8 cellular contexts compared by ENCODE assay signal in the genomic region with DNA sequence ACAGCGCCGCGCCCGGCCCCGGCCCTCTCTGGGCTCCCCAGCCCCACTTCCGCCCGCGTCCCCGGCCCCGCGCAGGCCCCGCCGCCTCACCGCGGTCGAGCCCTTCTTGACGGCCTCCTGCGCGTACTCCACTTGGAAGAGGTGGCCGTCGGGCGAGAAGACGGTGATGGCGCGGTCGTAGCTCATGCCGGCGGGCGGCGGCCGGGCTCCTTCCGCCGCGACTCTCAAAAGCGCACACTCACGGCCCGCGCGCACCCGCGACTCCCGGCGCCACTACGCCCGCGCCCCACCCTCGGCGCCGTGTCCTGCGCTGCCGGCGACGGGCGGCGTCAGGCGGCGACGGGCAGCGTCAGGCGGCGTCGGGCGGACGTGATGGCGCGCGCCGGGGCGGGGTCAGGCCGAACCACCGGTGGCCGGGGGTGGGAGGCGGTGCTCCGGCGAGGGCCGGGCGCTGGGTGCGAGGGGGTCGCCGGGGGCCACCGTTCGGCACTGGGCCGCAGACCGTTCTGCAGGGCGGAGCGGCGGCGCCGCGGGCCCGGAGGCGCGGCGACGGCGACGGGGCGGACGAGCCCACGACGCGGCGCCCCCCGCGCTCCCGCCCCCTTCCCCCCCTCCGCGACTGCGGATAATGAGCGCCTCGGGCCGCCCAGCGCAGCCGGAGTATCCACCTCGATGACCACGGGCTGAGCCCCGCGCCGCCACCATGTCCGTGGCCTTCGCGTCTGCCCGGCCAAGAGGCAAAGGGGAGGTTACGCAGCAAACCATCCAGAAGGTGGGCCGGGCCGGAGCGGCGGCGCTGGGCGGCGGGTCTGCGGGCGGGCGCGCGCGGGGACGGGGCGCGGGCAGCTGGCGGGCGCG. TPM values are rescaled to one million over a fixed set of nuclear protein-coding genes. Genes with fewer than 3 reads are reported as not detected.
DNase-seq lines count a peak whose midpoint lies in the region; ATAC-seq and TF ChIP-seq lines count a peak whose summit lies in the region.

TSS of gene PSMA7 (minus strand) at position 277 of the 858 bp plus-strand sequence. CDS start at position 186, 91 bp downstream.
TSS of gene SS18L1 (plus strand) at position 652 of the 858 bp plus-strand sequence. CDS start at position 704, 52 bp downstream.

- peaks cover 37% of the 10 kb centered on the region for H3K4me1 Mint-ChIP-seq in neural crest cell

- peak within 1 kb of the TSS; percentile 94 for H3K27ac Mint-ChIP-seq in neural crest cell (ENCODE audit: unreplicated experiment)

- H3K27me3 Mint-ChIP-seq in neural crest cell (ENCODE audit: low read depth) = peaks cover 5% of the 10 kb centered on the region

- peak within 1 kb of the TSS; percentile 90 to 100 (median 99) for H3K27ac ChIP-seq in stomach

- peak within 1 kb of the TSS; percentile 98 for H3K4me3 Mint-ChIP-seq in neural crest cell

- peaks cover 11% of the 10 kb centered on the region for H3K36me3 Mint-ChIP-seq in neural crest cell (ENCODE audit: low read depth)

- TF ChIP-seq EP300 in stomach (IDR thresholded peaks at IDR 0.05) = no peak

- H3K36me3 ChIP-seq in stomach = peaks cover 20 to 24% (median 23%) of the 10 kb centered on the region in 4 donors

- peak; percentile 70 for ATAC-seq in GM21515 (IDR thresholded peaks at IDR 0.05; ENCODE audit: unreplicated experiment)

- TF ChIP-seq POLR2A in stomach (IDR thresholded peaks at IDR 0.05) = peak in 1 of 4 donors; percentile 9

- intact Hi-C loops in stomach (cut with DNase I; ENCODE audit: low total_unique reads) = no loop called here

- no peaks in the 10 kb centered on the region for H3K27me3 ChIP-seq in stomach

- TF ChIP-seq CTCF in fibroblast of villous mesenchyme (IDR thresholded peaks at IDR 0.05; ENCODE audit: insufficient read depth, low read depth, low read length) (no peak), neural crest cell (conservative IDR thresholded peaks at IDR 0.05) (no peak), stomach (IDR thresholded peaks at IDR 0.05) (no peak)

- peaks cover 30 to 66% (median 45%) of the 10 kb centered on the region in 4 donors for H3K4me1 ChIP-seq in stomach

- 0 to 1% (median 0%) methylated on average over 14 to 143 of the region's 143 CpGs for WGBS in stomach, 5 donors

- H3K9me3 ChIP-seq in stomach = no peaks in the 10 kb centered on the region

- no peaks in the 10 kb centered on the region for H3K9me3 Mint-ChIP-seq in neural crest cell

- DNase-seq in DMS153 treated with DMSO at 0.1 percent for 48 hours (lab: John Stamatoyannopoulos, UW; ENCODE audit: unreplicated experiment) = peak; percentile 65
- peak; percentile 97 for DNase-seq in HuH-7.5 (ENCODE audit: low spot score)
- peak; percentile 94 for DNase-seq in RPMI8226
- DNase-seq in activated T-helper 9 cell treated with anti-CD3 and anti-CD28 coated beads, Interleukin-2, amount 50 U/mL, for 16 hours (ENCODE audit: low read depth) = peak; percentile 81
- DNase-seq in fibroblast of villous mesenchyme (ENCODE audit: low read depth) = peak; percentile 88
- peak; percentile 66 for DNase-seq in neural crest cell (ENCODE audit: low read depth, low spot score)
- peak; percentile 89 for DNase-seq in stomach

- H3K4me3 ChIP-seq in fibroblast of villous mesenchyme (ENCODE audit: low read depth, low read length) = peak within 1 kb of the TSS; percentile 78
- H3K4me3 ChIP-seq in stomach = peak within 1 kb of the TSS; percentile 89 to 98 (median 92)

RNA-seq across cellular contexts. Expression of gene PSMA7, which starts in this region (rescaled TPM):
- total RNA-seq in fibroblast of villous mesenchyme = 295 and 322 TPM in 2 replicates
- 318 and 322 TPM in 2 replicates for total RNA-seq in neural crest cell
- total RNA-seq in stomach = 100 to 1,000 TPM; 119 to 202 (median 140) TPM
- 100 to 1,000 TPM; 245 to 280 (median 247) TPM for polyA plus RNA-seq in stomach

RNA-seq across cellular contexts. Expression of gene SS18L1, which starts in this region (rescaled TPM):
- 14.2 and 14.8 TPM in 2 replicates for total RNA-seq in fibroblast of villous mesenchyme
- total RNA-seq in neural crest cell = 29.6 and 30.0 TPM in 2 replicates
- 10 to 100 TPM in 3 of 5 donors, 1 to 10 TPM in 2; 5.8 to 34.8 (median 13.0) TPM for total RNA-seq in stomach
- 1 to 10 TPM; 5.5 to 9.6 (median 6.1) TPM for polyA plus RNA-seq in stomach

Comparison
In these comparisons a context has a peak if more than half of its experiments do, and no peak if none do; other contexts are left out.
1. Peak in every context shown above with its lines: DNase-seq, ATAC-seq, H3K4me3 ChIP-seq and H3K27ac ChIP-seq.